ENCODE assay signal across 15 cellular contexts in genomic region chr12:121769831-121770301, GRCh38. TPM values are rescaled to one million over a fixed set of nuclear protein-coding genes. Genes with fewer than 3 reads are reported as not detected.
DNase-seq lines count a peak whose midpoint lies in the region; ATAC-seq lines count a peak whose summit lies in the region.
"Had no signal": no experiment of that assay in that cellular context is flagged by ENCODE, and none has a peak within 500 bp of the region (broad histone marks: within the 10 kb centered on the region; RNA-seq: fewer than 3 reads in every experiment).

No MANE protein-coding gene starts in this region.

- no peak overlapping the region for H2BK5ac ChIP-seq in mesenchymal stem cell (ENCODE audit: low read depth, low read length, poor library complexity, severe bottlenecking)

- peaks cover 0 to 24% of the 10 kb centered on the region in 2 experiments for H3K36me3 ChIP-seq in mesenchymal stem cell (ENCODE audit: control insufficient read depth in 1 of 2, insufficient read depth in 2 of 2, low read depth in 1 of 2, low read length in 2 of 2)
- H3K36me3 ChIP-seq: gastrocnemius medialis had no signal

- peak overlapping the region in 1 of 2 experiments; percentile 61 for H3K23ac ChIP-seq in mesenchymal stem cell (ENCODE audit: low read length in 2 of 2)

- CTCF ChIA-PET in activated CD8-positive, alpha-beta memory T cell treated with anti-CD3 and anti-CD28 coated beads, Interleukin-2, amount 10 ng/mL, durations not matched to agents 7 days and 5 days (lab: Charles Lee) = interaction anchor here (1.6 to 45.4 kb wide), 2 partner anchors 28 to 72 kb away, joined by 8 to 1678 read pairs; partner anchors contain the start of genes RHOF and SETD1B

- peak overlapping the region; percentile 32 for H4K8ac ChIP-seq in mesenchymal stem cell (ENCODE audit: low read length)

- peak overlapping the region; percentile 0 for H2AK5ac ChIP-seq in mesenchymal stem cell (ENCODE audit: low read length, severe bottlenecking)

- no peak overlapping the region for H3K27ac Mint-ChIP-seq in activated CD8-positive, alpha-beta memory T cell treated with anti-CD3 and anti-CD28 coated beads, Interleukin-2, amount 10 ng/mL, durations not matched to agents 7 days and 5 days
- no peak overlapping the region for H3K27ac Mint-ChIP-seq in T-helper 17 cell
- H3K27ac Mint-ChIP-seq: nephron progenitor cell; T-helper 2 cell treated with Interferon-gamma antibody and Interleukin-4, amounts not matched to agents 5 μg/mL and 100 μg/mL, for 36 hours had no signal

- no peak overlapping the region for H4K91ac ChIP-seq in mesenchymal stem cell (ENCODE audit: low read length)

- H3K9me3 ChIP-seq in mesenchymal stem cell (ENCODE audit: control insufficient read depth, low read length) (no peaks in the 10 kb centered on the region), T-helper 17 cell (ENCODE audit: control insufficient read depth, low read length, poor library complexity, severe bottlenecking) (no peaks in the 10 kb centered on the region)
- H3K9me3 ChIP-seq: gastrocnemius medialis had no signal

- H2AFZ ChIP-seq in mesenchymal stem cell (ENCODE audit: low read depth, low read length) = no peak overlapping the region

- peaks cover 8% of the 10 kb centered on the region for H3K4me1 Mint-ChIP-seq in activated CD8-positive, alpha-beta memory T cell treated with anti-CD3 and anti-CD28 coated beads, Interleukin-2, amount 10 ng/mL, durations not matched to agents 7 days and 5 days
- H3K4me1 Mint-ChIP-seq in T-helper 17 cell = peaks cover 9% of the 10 kb centered on the region

- no peak overlapping the region for H3K4ac ChIP-seq in mesenchymal stem cell (ENCODE audit: low read depth in 1 of 2, low read length in 2 of 2)

- peaks cover 58% of the 10 kb centered on the region for H3K4me1 ChIP-seq in mesenchymal stem cell (ENCODE audit: control insufficient read depth, insufficient read depth, low read depth, low read length)

- no peak overlapping the region for H2BK12ac ChIP-seq in mesenchymal stem cell (ENCODE audit: low read length in 2 of 2)

- no peak overlapping the region for H3K4me3 Mint-ChIP-seq in activated CD8-positive, alpha-beta memory T cell treated with anti-CD3 and anti-CD28 coated beads, Interleukin-2, amount 10 ng/mL, durations not matched to agents 7 days and 5 days
- no peak overlapping the region for H3K4me3 Mint-ChIP-seq in T-helper 17 cell
- H3K4me3 Mint-ChIP-seq: T-helper 2 cell treated with Interferon-gamma antibody and Interleukin-4, amounts not matched to agents 5 μg/mL and 100 μg/mL, for 36 hours had no signal

- ATAC-seq in activated CD8-positive, alpha-beta memory T cell treated with anti-CD3 and anti-CD28 coated beads, Interleukin-2, amount 10 ng/mL, durations not matched to agents 7 days and 5 days = no peak
- no peak for ATAC-seq in T-helper 17 cell
- ATAC-seq: gastrocnemius medialis had no signal

- DNase-seq in G401 (ENCODE audit: low spot score) (peak; percentile 78), NCI-H82 (lab: John Stamatoyannopoulos, UW) (peak; percentile 64), cerebellar cortex (ENCODE audit: low spot score) (peak; percentile 74), mesenchymal stem cell (no peak), amygdala (lab: John Stamatoyannopoulos, UW) (no peak), activated gamma-delta T cell (lab: John Stamatoyannopoulos, UW) (no peak), T-helper 17 cell (no peak)
- no peak for DNase-seq in activated CD8-positive, alpha-beta memory T cell treated with anti-CD3 and anti-CD28 coated beads, Interleukin-2, amount 10 ng/mL, durations not matched to agents 7 days and 5 days
- DNase-seq: activated CD4-positive, alpha-beta T cell treated with anti-CD3 and anti-CD28 coated beads for 4 hours; activated T-cell treated with anti-CD3 and anti-CD28 coated beads, Interleukin-2, amount 50 U/mL, for 1 hour; DMS79; gastrocnemius medialis; mammary epithelial cell; nephron progenitor cell had no signal

- H2BK120ac ChIP-seq in mesenchymal stem cell (ENCODE audit: low read depth, low read length) = no peak overlapping the region

- no peaks in the 10 kb centered on the region for H3K27me3 Mint-ChIP-seq in activated CD8-positive, alpha-beta memory T cell treated with anti-CD3 and anti-CD28 coated beads, Interleukin-2, amount 10 ng/mL, durations not matched to agents 7 days and 5 days
- no peaks in the 10 kb centered on the region for H3K27me3 Mint-ChIP-seq in T-helper 17 cell

- 95% methylated on average over 11 of the region's 11 CpGs for WGBS in mesenchymal stem cell

- in situ Hi-C loops in G401 (cut with HindIII; ENCODE audit: low sequenced_read_pairs) = no loop called here

- no peak overlapping the region for H3K14ac ChIP-seq in mesenchymal stem cell (ENCODE audit: low read length in 2 of 2)

- H3K4me3 ChIP-seq in mesenchymal stem cell (ENCODE audit: insufficient read depth in 1 of 2, low read depth in 1 of 2, low read length in 2 of 2) = no peak overlapping the region
- H3K4me3 ChIP-seq: gastrocnemius medialis had no signal

- no peak overlapping the region for H3K4me2 ChIP-seq in mesenchymal stem cell (ENCODE audit: low read length, poor library complexity, severe bottlenecking)

- no peaks in the 10 kb centered on the region for H3K36me3 Mint-ChIP-seq in activated CD8-positive, alpha-beta memory T cell treated with anti-CD3 and anti-CD28 coated beads, Interleukin-2, amount 10 ng/mL, durations not matched to agents 7 days and 5 days
- H3K36me3 Mint-ChIP-seq in T-helper 17 cell (ENCODE audit: low read depth) = no peaks in the 10 kb centered on the region

- H3K18ac ChIP-seq in mesenchymal stem cell (ENCODE audit: low read depth in 1 of 2, low read length in 2 of 2) = no peak overlapping the region

- no peaks in the 10 kb centered on the region for H3K9me3 Mint-ChIP-seq in activated CD8-positive, alpha-beta memory T cell treated with anti-CD3 and anti-CD28 coated beads, Interleukin-2, amount 10 ng/mL, durations not matched to agents 7 days and 5 days (ENCODE audit: low read depth)
- H3K9me3 Mint-ChIP-seq: nephron progenitor cell; T-helper 2 cell treated with Interferon-gamma antibody and Interleukin-4, amounts not matched to agents 5 μg/mL and 100 μg/mL, for 36 hours had no signal

- H3K27ac ChIP-seq in mesenchymal stem cell (ENCODE audit: low read length, poor library complexity, severe bottlenecking) = no peak overlapping the region
- H3K27ac ChIP-seq: gastrocnemius medialis had no signal

- H3K27me3 ChIP-seq in mesenchymal stem cell (ENCODE audit: control insufficient read depth in 1 of 2, insufficient read depth in 1 of 2, low read length in 2 of 2) = no peaks in the 10 kb centered on the region
- H3K27me3 ChIP-seq: gastrocnemius medialis had no signal

- no peak overlapping the region for H3K9ac ChIP-seq in mesenchymal stem cell (ENCODE audit: low read length)

- H3K79me1 ChIP-seq in mesenchymal stem cell (replicated peaks; ENCODE audit: low read length, poor library complexity, severe bottlenecking) = peaks cover 3% of the 10 kb centered on the region

- no peak overlapping the region for H2BK15ac ChIP-seq in mesenchymal stem cell (ENCODE audit: low read depth, poor library complexity, severe bottlenecking)

RNA-seq across cellular contexts. Expression of gene RHOF, which starts 23.6 kb away (rescaled TPM):
- 35.3 and 46.6 TPM in 2 replicates for total RNA-seq in G401 (2014; rRNA removed; shearing (Covaris generic))
- 15.0 TPM for polyA plus RNA-seq in mesenchymal stem cell (2013, experiment 1 of 2)
- 14.2 TPM for polyA plus RNA-seq in mesenchymal stem cell (2013, experiment 2 of 2)
- 100 to 1,000 TPM; 114 to 137 TPM for total RNA-seq in activated CD8-positive, alpha-beta memory T cell treated with anti-CD3 and anti-CD28 coated beads, Interleukin-2, amount 10 ng/mL, durations not matched to agents 7 days and 5 days
- total RNA-seq in T-helper 17 cell = 100 to 1,000 TPM; 121 to 122 TPM

RNA-seq across cellular contexts. Expression of gene SETD1B, which starts 33.9 kb away (rescaled TPM):
- total RNA-seq in G401 (2014; rRNA removed; shearing (Covaris generic)) = 0.62 and 2.8 TPM in 2 replicates
- 10.4 TPM for polyA plus RNA-seq in mesenchymal stem cell (2013, experiment 1 of 2)
- 9.3 TPM for polyA plus RNA-seq in mesenchymal stem cell (2013, experiment 2 of 2)
- total RNA-seq in activated CD8-positive, alpha-beta memory T cell treated with anti-CD3 and anti-CD28 coated beads, Interleukin-2, amount 10 ng/mL, durations not matched to agents 7 days and 5 days = 10 to 100 TPM; 33.7 to 35.9 TPM
- 10 to 100 TPM; 54.5 to 64.1 TPM for total RNA-seq in T-helper 17 cell

RNA-seq across cellular contexts. Expression of gene TMEM120B, which starts 57.3 kb away (rescaled TPM):
- 22.6 and 27.9 TPM in 2 replicates for total RNA-seq in G401 (2014; rRNA removed; shearing (Covaris generic))
- 13.2 TPM for polyA plus RNA-seq in mesenchymal stem cell (2013, experiment 1 of 2)
- polyA plus RNA-seq in mesenchymal stem cell (2013, experiment 2 of 2) = 13.3 TPM
- 10 to 100 TPM in 1 of 2 experiments, 1 to 10 TPM in 1; 8.8 to 11.0 TPM for total RNA-seq in activated CD8-positive, alpha-beta memory T cell treated with anti-CD3 and anti-CD28 coated beads, Interleukin-2, amount 10 ng/mL, durations not matched to agents 7 days and 5 days
- 1 to 10 TPM; 6.9 to 7.0 TPM for total RNA-seq in T-helper 17 cell

Comparison
In these comparisons a context has a peak if more than half of its experiments do, and no peak if none do; other contexts are left out.
1. DNase-seq: peak in G401 (single experiment), NCI-H82 (single experiment) and cerebellar cortex (single experiment); none in mesenchymal stem cell (single experiment), amygdala (0 of 56), activated gamma-delta T cell (single experiment), activated CD8-positive, alpha-beta memory T cell treated with anti-CD3 and anti-CD28 coated beads, Interleukin-2, amount 10 ng/mL, durations not matched to agents 7 days and 5 days (single experiment) and T-helper 17 cell (0 of 3).